ENCODE assay signal across 8 cellular contexts in the genomic region with DNA sequence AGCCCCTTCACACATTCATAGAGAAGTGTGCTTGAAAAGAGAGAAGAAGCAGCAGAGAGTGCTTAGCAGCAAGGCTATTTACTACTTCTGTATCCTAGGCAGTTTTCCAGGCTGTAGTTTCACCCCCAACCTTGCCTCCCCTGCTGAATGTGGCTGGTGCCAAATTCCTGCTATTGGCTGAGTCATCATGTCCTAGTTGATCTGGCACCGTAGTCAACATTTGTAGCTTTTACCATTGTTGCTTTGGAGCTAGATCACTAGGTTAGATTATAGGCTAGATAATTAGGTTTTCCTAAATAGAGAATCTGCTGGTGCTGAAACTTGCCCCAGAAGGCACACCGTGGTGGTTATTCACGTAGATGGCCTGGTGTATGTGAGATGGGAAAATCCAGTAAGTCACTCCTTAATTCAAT.
DNase-seq lines count a peak whose midpoint lies in the region; ATAC-seq and FAIRE-seq lines count a peak whose summit lies in the region.

No MANE protein-coding gene starts in this region.

- no peaks in the 10 kb centered on the region for H3K9me3 ChIP-seq in mucosa of rectum (ENCODE audit: control insufficient read depth in 2 of 2, low read length in 2 of 2)

- no peak for FAIRE-seq in GM19239 (lab: Jason Lieb, UNC)

- H3K4me3 ChIP-seq in mucosa of rectum (ENCODE audit: low read length in 2 of 2): peak overlapping the region in 1 of 2 donors; percentile 6

- H3K4me1 ChIP-seq in mucosa of rectum (ENCODE audit: control insufficient read depth in 2 of 2, insufficient read depth in 2 of 2, low read length in 2 of 2): peaks cover 11 to 12% of the 10 kb centered on the region in 2 donors

- peak overlapping the region; percentile 32 for H3K27ac ChIP-seq in epithelial cell of prostate
- H3K27ac ChIP-seq in mucosa of rectum (ENCODE audit: low read depth in 2 of 2, low read length in 2 of 2): peak overlapping the region; percentile 29 to 56

- H3K36me3 ChIP-seq in mucosa of rectum (ENCODE audit: control insufficient read depth in 2 of 2, insufficient read depth in 2 of 2, low read length in 2 of 2): no peaks in the 10 kb centered on the region

- H3K9ac ChIP-seq in mucosa of rectum (ENCODE audit: low read depth in 1 of 2, low read length in 2 of 2): no peak overlapping the region

- H3K27me3 ChIP-seq in mucosa of rectum (ENCODE audit: control insufficient read depth in 2 of 2, insufficient read depth in 2 of 2, low read length in 2 of 2): no peaks in the 10 kb centered on the region

- DNase-seq in DMS153 treated with DMSO at 0.1 percent for 48 hours (lab: John Stamatoyannopoulos, UW; ENCODE audit: unreplicated experiment) (peak; percentile 72), NCI-H82 treated with DMSO at 0.1 percent for 48 hours (lab: John Stamatoyannopoulos, UW; ENCODE audit: unreplicated experiment) (peak; percentile 20), epithelial cell of prostate (ENCODE audit: low read depth, low spot score) (peak; percentile 31), GM19239 (ENCODE audit: insufficient read length, low spot score) (no peak), T-helper 9 cell (no peak)
- no peak for DNase-seq in stimulated activated CD4-positive, alpha-beta T cell treated with anti-CD3 and anti-CD28 coated beads, Interleukin-2, amount 100 ng/mL, for 24 hours

- ATAC-seq in HG03439 (IDR thresholded peaks at IDR 0.05; ENCODE audit: unreplicated experiment): no peak

Comparison
In these comparisons a context has a peak if more than half of its experiments do, and no peak if none do; other contexts are left out.
1. DNase-seq: peak in DMS153 treated with DMSO at 0.1 percent for 48 hours (single experiment), NCI-H82 treated with DMSO at 0.1 percent for 48 hours (single experiment) and epithelial cell of prostate (single experiment); none in GM19239 (single experiment), stimulated activated CD4-positive, alpha-beta T cell treated with anti-CD3 and anti-CD28 coated beads, Interleukin-2, amount 100 ng/mL, for 24 hours (0 of 2) and T-helper 9 cell (single experiment).